In genomic region chr6:21593412-21593926, GRCh38 we compare ENCODE assay signal across 1 cellular context.
A peak's percentile ranks its signal among the peaks of the same experiment; 100 is the strongest.
TF ChIP-seq lines count a peak whose summit lies in the region.

Gene SOX4 (plus strand): TSS chr6:21593751. CDS start chr6:21594535, 784 bp downstream.

TF ChIP-seq in GM23338, 12 proteins besides CTCF, POLR2A, EP300 and RAD21:
- TF ChIP-seq ETS1 (IDR thresholded peaks at IDR 0.05) (peak; percentile 71), ZNF462 (CRISPR knock-in tag; IDR thresholded peaks at IDR 0.05) (no peak), EZH2phosphoT487 (IDR thresholded peaks at IDR 0.05; ENCODE audit: unreplicated experiment) (no peak), POLR2AphosphoS5 (IDR thresholded peaks at IDR 0.05; ENCODE audit: low read depth) (peak; percentile 100), ZNF114 (CRISPR knock-in tag; IDR thresholded peaks at IDR 0.05) (no peak), EZH2 (IDR thresholded peaks at IDR 0.05; ENCODE audit: low read depth, unreplicated experiment) (no peak), REST (IDR thresholded peaks at IDR 0.05; ENCODE audit: unreplicated experiment) (no peak), NANOG (IDR thresholded peaks at IDR 0.05; ENCODE audit: borderline replicate concordance) (no peak)
